9 cellular contexts compared by ENCODE assay signal in the genomic region with DNA sequence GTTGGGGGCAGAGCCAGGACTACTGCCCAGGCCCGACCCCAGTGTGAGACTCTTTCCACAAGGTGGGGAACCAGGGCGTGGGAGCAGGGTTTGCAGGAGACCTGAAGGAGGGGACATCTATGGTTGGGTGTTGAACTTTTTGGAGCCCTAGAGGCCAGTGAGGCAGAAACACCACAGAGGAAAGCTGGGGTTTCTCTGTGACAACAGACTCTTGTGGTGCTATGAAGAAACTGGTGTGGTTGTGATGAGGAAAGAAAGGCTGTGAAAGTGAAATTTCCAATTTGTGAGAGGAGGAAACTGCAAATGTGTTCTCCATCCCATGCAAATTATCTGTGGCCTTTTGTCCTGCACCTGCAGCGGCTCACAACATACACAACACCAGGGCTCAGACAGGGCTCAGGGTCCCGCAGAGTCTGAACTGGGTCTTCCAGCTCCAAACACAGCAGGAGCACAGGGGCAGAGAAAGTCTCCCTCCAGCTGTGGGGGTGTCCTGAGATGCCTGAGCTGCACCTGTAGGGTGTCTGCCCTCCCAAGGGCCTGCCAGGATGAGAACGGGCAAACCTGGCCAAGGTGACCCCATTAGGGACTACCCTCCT. TPM values are rescaled to one million over a fixed set of nuclear protein-coding genes. Genes with fewer than 3 reads are reported as not detected.
A peak's percentile ranks its signal among the peaks of the same experiment; 100 is the strongest.
DNase-seq lines count a peak whose midpoint lies in the region; ATAC-seq and TF ChIP-seq lines count a peak whose summit lies in the region.
"Had no signal": no experiment of that assay in that cellular context is flagged by ENCODE, and none has a peak within 500 bp of the region (broad histone marks: within the 10 kb centered on the region; RNA-seq: fewer than 3 reads in every experiment).

No MANE protein-coding gene starts in this region.

- H2AFZ ChIP-seq in HCT116 (ENCODE audit: low read depth, low read length, poor library complexity, severe bottlenecking): no peak overlapping the region

- no peaks in the 10 kb centered on the region for H3K36me3 ChIP-seq in HCT116 (ENCODE audit: control insufficient read depth in 1 of 2, insufficient read depth in 2 of 2, low read length in 2 of 2)
- H3K36me3 ChIP-seq in breast epithelium: no peaks in the 10 kb centered on the region

- POLR2A ChIA-PET in activated CD4-positive, alpha-beta T cell treated with anti-CD3 and anti-CD28 coated beads for 36 hours (lab: Charles Lee): no interaction called here
- POLR2A ChIA-PET in HCT116 (lab: Charles Lee): no interaction called here

- no peak overlapping the region for H3K4me2 ChIP-seq in HCT116 (ENCODE audit: low read length)

- DNase-seq in activated CD4-positive, alpha-beta T cell treated with anti-CD3 and anti-CD28 coated beads for 36 hours: no peak
- no peak for DNase-seq in activated CD4-positive, alpha-beta T cell treated with anti-CD3 and anti-CD28 coated beads for 4 hours
- DNase-seq in HCT116 (ENCODE audit: low read depth, low spot score): no peak
- DNase-seq in osteocyte (ENCODE audit: extremely low spot score, unreplicated experiment): no peak
- DNase-seq in breast epithelium (ENCODE audit: low spot score in 2 of 2): no peak
- no peak for DNase-seq in AG08395 (ENCODE audit: low spot score)
- DNase-seq: activated T-cell treated with anti-CD3 and anti-CD28 coated beads, Interleukin-2, amount 50 U/mL, for 72 hours had no signal

- peaks cover 2% of the 10 kb centered on the region for H3K27me3 Mint-ChIP-seq in activated CD4-positive, alpha-beta T cell treated with anti-CD3 and anti-CD28 coated beads for 36 hours
- no peaks in the 10 kb centered on the region for H3K27me3 Mint-ChIP-seq in stimulated activated memory B cell treated with anti-CD40 and anti-IgM and Interleukin-4, amounts not matched to agents 10 μg/mL and 1 μg/mL and 100 μg/mL, for 72 hours
- no peaks in the 10 kb centered on the region for H3K27me3 Mint-ChIP-seq in osteocyte (ENCODE audit: unreplicated experiment)

- no peak overlapping the region for H3K9ac ChIP-seq in HCT116 (ENCODE audit: low read length)

- TF ChIP-seq POLR2A in HCT116 (IDR thresholded peaks at IDR 0.05; ENCODE audit: borderline replicate concordance, extremely low read depth, insufficient read depth, insufficient read length) (no peak), breast epithelium (IDR thresholded peaks at IDR 0.05) (no peak)

- no peak for TF ChIP-seq RAD21 in HCT116 (IDR thresholded peaks at IDR 0.05; ENCODE audit: low read depth)

- H3K27ac Mint-ChIP-seq in activated CD4-positive, alpha-beta T cell treated with anti-CD3 and anti-CD28 coated beads for 36 hours: no peak overlapping the region
- peak overlapping the region; percentile 87 for H3K27ac Mint-ChIP-seq in stimulated activated memory B cell treated with anti-CD40 and anti-IgM and Interleukin-4, amounts not matched to agents 10 μg/mL and 1 μg/mL and 100 μg/mL, for 72 hours
- no peak overlapping the region for H3K27ac Mint-ChIP-seq in osteocyte (ENCODE audit: unreplicated experiment)

- intact Hi-C loops in activated CD4-positive, alpha-beta T cell treated with anti-CD3 and anti-CD28 coated beads for 36 hours (cut with DNase I, micrococcal nuclease): no loop called here
- intact Hi-C loops in HCT116 (cut with micrococcal nuclease): no loop called here
- intact Hi-C loops in breast epithelium (cut with DNase I; ENCODE audit: low total_unique reads): no loop called here

- peak; percentile 30 for ATAC-seq in activated CD4-positive, alpha-beta T cell treated with anti-CD3 and anti-CD28 coated beads for 36 hours
- ATAC-seq in HCT116 (0 out of 2 replicates have a peak, but pooled peaks have one; percentile 36), HG03558 (IDR thresholded peaks at IDR 0.05; ENCODE audit: extremely low read depth, unreplicated experiment) (peak; percentile 43)
- peak; percentile 87 for ATAC-seq in stimulated activated memory B cell treated with anti-CD40 and anti-IgM and Interleukin-4, amounts not matched to agents 10 μg/mL and 1 μg/mL and 100 μg/mL, for 72 hours

- no peaks in the 10 kb centered on the region for H3K9me3 Mint-ChIP-seq in activated CD4-positive, alpha-beta T cell treated with anti-CD3 and anti-CD28 coated beads for 36 hours (ENCODE audit: low read depth)
- H3K9me3 Mint-ChIP-seq in stimulated activated memory B cell treated with anti-CD40 and anti-IgM and Interleukin-4, amounts not matched to agents 10 μg/mL and 1 μg/mL and 100 μg/mL, for 72 hours: no peaks in the 10 kb centered on the region
- no peaks in the 10 kb centered on the region for H3K9me3 Mint-ChIP-seq in osteocyte (ENCODE audit: unreplicated experiment)
- H3K9me3 Mint-ChIP-seq: activated T-cell treated with anti-CD3 and anti-CD28 coated beads, Interleukin-2, amount 50 U/mL, for 72 hours had no signal

- no peaks in the 10 kb centered on the region for H3K9me2 ChIP-seq in HCT116 (ENCODE audit: insufficient read depth)

- RAD21 ChIA-PET in HCT116 (lab: Charles Lee; ENCODE audit: low non-redundant PET in 1 of 2, low total read pairs in 2 of 2, uncharacterized antibody in 2 of 2, unreplicated experiment in 2 of 2): no interaction called here

- H3K27me3 ChIP-seq in HCT116 (ENCODE audit: insufficient read depth, low read length) (0 out of 2 replicates have a peak, but pooled peaks cover 4% of the 10 kb centered on the region), breast epithelium (no peaks in the 10 kb centered on the region)

- CTCF ChIA-PET in activated CD4-positive, alpha-beta T cell treated with anti-CD3 and anti-CD28 coated beads for 36 hours (lab: Charles Lee): interaction anchor here (1.2 kb wide), 1 partner anchor 11 kb away, joined by 3 read pairs; no protein-coding TSS in a partner anchor
- CTCF ChIA-PET in HCT116 (lab: Charles Lee): no interaction called here

- H3K36me3 Mint-ChIP-seq in activated CD4-positive, alpha-beta T cell treated with anti-CD3 and anti-CD28 coated beads for 36 hours (ENCODE audit: low read depth): no peaks in the 10 kb centered on the region
- no peaks in the 10 kb centered on the region for H3K36me3 Mint-ChIP-seq in stimulated activated memory B cell treated with anti-CD40 and anti-IgM and Interleukin-4, amounts not matched to agents 10 μg/mL and 1 μg/mL and 100 μg/mL, for 72 hours
- no peaks in the 10 kb centered on the region for H3K36me3 Mint-ChIP-seq in osteocyte (ENCODE audit: unreplicated experiment)

- H3K9me3 ChIP-seq in HCT116 (ENCODE audit: control insufficient read depth in 1 of 2, insufficient read depth in 1 of 2, low read depth in 1 of 2, low read length in 2 of 2) (no peaks in the 10 kb centered on the region), breast epithelium (no peaks in the 10 kb centered on the region)

- TF ChIP-seq CTCF in HCT116 (IDR thresholded peaks at IDR 0.05 in 2 of 3, conservative IDR thresholded peaks at IDR 0.05 in 1 of 3; ENCODE audit: borderline replicate concordance in 1 of 3, insufficient read depth in 1 of 3, low read depth in 2 of 3, low read length in 2 of 3) (no peak), osteocyte (IDR thresholded peaks at IDR 0.05) (no peak), breast epithelium (IDR thresholded peaks at IDR 0.05) (no peak)

- H3K4me3 ChIP-seq in HCT116 (replicated peaks in 1 of 2; ENCODE audit: low read depth in 1 of 2, low read length in 2 of 2) (no peak overlapping the region), breast epithelium (no peak overlapping the region)

- no peaks in the 10 kb centered on the region for H3K79me2 ChIP-seq in HCT116 (ENCODE audit: insufficient read depth, low read length)

- H3K4me3 Mint-ChIP-seq in activated CD4-positive, alpha-beta T cell treated with anti-CD3 and anti-CD28 coated beads for 36 hours: no peak overlapping the region
- peak overlapping the region; percentile 70 for H3K4me3 Mint-ChIP-seq in stimulated activated memory B cell treated with anti-CD40 and anti-IgM and Interleukin-4, amounts not matched to agents 10 μg/mL and 1 μg/mL and 100 μg/mL, for 72 hours
- H3K4me3 Mint-ChIP-seq in osteocyte (ENCODE audit: unreplicated experiment): no peak overlapping the region

- H3K4me1 Mint-ChIP-seq in activated CD4-positive, alpha-beta T cell treated with anti-CD3 and anti-CD28 coated beads for 36 hours: peaks cover 5% of the 10 kb centered on the region
- peaks cover 66% of the 10 kb centered on the region for H3K4me1 Mint-ChIP-seq in stimulated activated memory B cell treated with anti-CD40 and anti-IgM and Interleukin-4, amounts not matched to agents 10 μg/mL and 1 μg/mL and 100 μg/mL, for 72 hours
- H3K4me1 Mint-ChIP-seq in osteocyte (ENCODE audit: unreplicated experiment): no peaks in the 10 kb centered on the region

- H3K4me1 ChIP-seq in HCT116 (ENCODE audit: control insufficient read depth in 1 of 2, insufficient read depth in 2 of 2, low read length in 2 of 2): no peaks in the 10 kb centered on the region
- no peaks in the 10 kb centered on the region for H3K4me1 ChIP-seq in breast epithelium

- no peaks in the 10 kb centered on the region for H4K20me1 ChIP-seq in HCT116 (ENCODE audit: insufficient read depth)

- no peak overlapping the region for H3K27ac ChIP-seq in HCT116 (ENCODE audit: low read depth, low read length)
- H3K27ac ChIP-seq in breast epithelium: no peak overlapping the region

- BruUV-seq in HCT116 (replicated peaks; lab: Mats Ljungman, UMichigan): no TSS peak

TF ChIP-seq in HCT116, 20 proteins besides CTCF, POLR2A, EP300 and RAD21 (continues in another document):
- TF ChIP-seq ZNF274 (IDR thresholded peaks at IDR 0.05; ENCODE audit: low read depth, low read length) (no peak), FOSL1 (IDR thresholded peaks at IDR 0.05; ENCODE audit: low read depth) (no peak), ATF3 (IDR thresholded peaks at IDR 0.05) (no peak), JUND (IDR thresholded peaks at IDR 0.05) (no peak), POLR2AphosphoS5 (IDR thresholded peaks at IDR 0.05; ENCODE audit: low read depth, low read length) (no peak), YY1 (IDR thresholded peaks at IDR 0.05; ENCODE audit: extremely low read depth, insufficient replicate concordance, low read depth, low read length) (no peak)
- TF ChIP-seq, protein P1, sequence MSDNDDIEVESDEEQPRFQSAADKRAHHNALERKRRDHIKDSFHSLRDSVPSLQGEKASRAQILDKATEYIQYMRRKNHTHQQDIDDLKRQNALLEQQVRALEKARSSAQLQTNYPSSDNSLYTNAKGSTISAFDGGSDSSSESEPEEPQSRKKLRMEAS (IDR thresholded peaks at IDR 0.05): no peak

RNA-seq across cellular contexts. Expression of gene GRHPR, which starts 51.4 kb away (rescaled TPM):
- 10 to 100 TPM; 69.1 to 74.4 TPM for total RNA-seq in activated CD4-positive, alpha-beta T cell treated with anti-CD3 and anti-CD28 coated beads for 36 hours
- total RNA-seq in HCT116 (2021; ENCODE audit: unreplicated experiment) (106 TPM), osteocyte (111 TPM in 2 replicates), breast epithelium (100 to 1,000 TPM; 117 to 144 (median 140) TPM)
- polyA plus RNA-seq in HCT116 (2012): 136 and 147 TPM in 2 replicates

Comparison
In these comparisons a context has a peak if more than half of its experiments do, and no peak if none do; other contexts are left out.
1. ATAC-seq: peak in every context shown above with its lines; median percentile 87 in stimulated activated memory B cell treated with anti-CD40 and anti-IgM and Interleukin-4, amounts not matched to agents 10 μg/mL and 1 μg/mL and 100 μg/mL, for 72 hours; 43 in HG03558; 36 in HCT116; 30 in activated CD4-positive, alpha-beta T cell treated with anti-CD3 and anti-CD28 coated beads for 36 hours.